ENCODE assay signal across 10 cellular contexts in genomic region chr20:41247523-41248370, GRCh38.
DNase-seq lines count a peak whose midpoint lies in the region; ATAC-seq and TF ChIP-seq lines count a peak whose summit lies in the region.
"Had no signal": no experiment of that assay in that cellular context is flagged by ENCODE, and none has a peak within 500 bp of the region (broad histone marks: within the 10 kb centered on the region; RNA-seq: fewer than 3 reads in every experiment).

No MANE protein-coding gene starts in this region.

- in situ Hi-C loops in transverse colon (cut with MboI; ENCODE audit: low pct_ligation_motif_present in 1 of 4, low pct_unique_long_range_greater_than_20kb in 1 of 4, low sequenced_read_pairs in 3 of 4): no loop called here

- H3K27ac Mint-ChIP-seq in osteocyte (ENCODE audit: unreplicated experiment) (peak overlapping the region; percentile 93), glutamatergic neuron (ENCODE audit: unreplicated experiment) (no peak overlapping the region)
- H3K27ac Mint-ChIP-seq: T-cell had no signal

- H3K36me3 Mint-ChIP-seq in osteocyte (ENCODE audit: unreplicated experiment) (peaks cover 4% of the 10 kb centered on the region), glutamatergic neuron (ENCODE audit: unreplicated experiment) (no peaks in the 10 kb centered on the region)
- H3K36me3 Mint-ChIP-seq: T-cell had no signal

- ATAC-seq in GM19023 (IDR thresholded peaks at IDR 0.05; ENCODE audit: unreplicated experiment): no peak
- ATAC-seq: T-cell had no signal

- H3K27me3 Mint-ChIP-seq in osteocyte (ENCODE audit: unreplicated experiment) (no peaks in the 10 kb centered on the region), glutamatergic neuron (ENCODE audit: unreplicated experiment) (no peaks in the 10 kb centered on the region)
- H3K27me3 Mint-ChIP-seq: T-cell had no signal

- H3K27ac ChIP-seq in VCaP: peak overlapping the region; percentile 70
- H3K27ac ChIP-seq in esophagus (ENCODE audit: low read depth in 2 of 2, low read length in 1 of 2): peak overlapping the region; percentile 76 to 77
- H3K27ac ChIP-seq in transverse colon: peak overlapping the region; percentile 82 to 93 (median 85)

- DNase-seq in osteocyte (ENCODE audit: extremely low spot score, unreplicated experiment) (no peak), transverse colon (no peak), glutamatergic neuron (no peak), occipital lobe (lab: John Stamatoyannopoulos, UW) (no peak)
- DNase-seq: NCI-H1092 treated with DMSO at 0.1 percent for 48 hours; stimulated activated naive CD4-positive, alpha-beta T cell treated with Interleukin-2 at 50 U/mL for 16 hours; T-cell had no signal

- H3K4me3 ChIP-seq in esophagus (ENCODE audit: low read depth in 1 of 2, low read length in 2 of 2) (no peak overlapping the region), transverse colon (no peak overlapping the region)

- TF ChIP-seq EP300 in transverse colon (IDR thresholded peaks at IDR 0.05; ENCODE audit: low read depth): no peak

- H3K9me3 ChIP-seq in esophagus (ENCODE audit: control insufficient read depth in 2 of 2, insufficient read depth in 1 of 2, low read depth in 1 of 2, low read length in 1 of 2) (no peaks in the 10 kb centered on the region), transverse colon (no peaks in the 10 kb centered on the region)

- intact Hi-C loops in transverse colon (cut with DNase I; ENCODE audit: low total_unique reads): loop anchor here (5.0 kb wide), 1 partner anchor 70 kb away; the partner anchor contains the start of gene ZHX3

- TF ChIP-seq POLR2A in transverse colon (IDR thresholded peaks at IDR 0.05): no peak

- peak overlapping the region; percentile 42 for H3K4me3 Mint-ChIP-seq in osteocyte (ENCODE audit: unreplicated experiment)
- no peak overlapping the region for H3K4me3 Mint-ChIP-seq in glutamatergic neuron (ENCODE audit: unreplicated experiment)
- H3K4me3 Mint-ChIP-seq: T-cell had no signal

- H3K4me1 ChIP-seq in esophagus (ENCODE audit: control insufficient read depth in 2 of 2, insufficient read depth in 2 of 2, low read length in 1 of 2) (peaks cover 6 to 7% of the 10 kb centered on the region in 2 donors), transverse colon (peaks cover 45 to 62% (median 59%) of the 10 kb centered on the region in 4 donors)

- TF ChIP-seq CTCF in VCaP (conservative IDR thresholded peaks at IDR 0.05) (no peak), osteocyte (IDR thresholded peaks at IDR 0.05) (no peak), transverse colon (IDR thresholded peaks at IDR 0.05) (no peak), glutamatergic neuron (IDR thresholded peaks at IDR 0.05; ENCODE audit: partially characterized antibody, unreplicated experiment) (no peak)

- H3K27me3 ChIP-seq in esophagus (ENCODE audit: control insufficient read depth in 1 of 2, insufficient read depth in 2 of 2, low read length in 2 of 2): no peaks in the 10 kb centered on the region
- H3K27me3 ChIP-seq in transverse colon: no peaks in the 10 kb centered on the region

- H3K36me3 ChIP-seq in esophagus (ENCODE audit: control insufficient read depth in 2 of 2, insufficient read depth in 2 of 2, low read length in 1 of 2): no peaks in the 10 kb centered on the region
- H3K36me3 ChIP-seq in transverse colon: no peaks in the 10 kb centered on the region

- H3K9me3 Mint-ChIP-seq in osteocyte (ENCODE audit: unreplicated experiment): no peaks in the 10 kb centered on the region
- H3K9me3 Mint-ChIP-seq in glutamatergic neuron (ENCODE audit: unreplicated experiment): no peaks in the 10 kb centered on the region
- H3K9me3 Mint-ChIP-seq: T-cell had no signal

- WGBS in esophagus, 2 donors: 75 to 76% methylated on average over 7 of the region's 7 CpGs
- WGBS in transverse colon (ENCODE audit: low coverage in 1 of 2), 2 donors: 78% methylated on average over 7 of the region's 7 CpGs

- H3K4me1 Mint-ChIP-seq in osteocyte (ENCODE audit: unreplicated experiment) (peaks cover 65% of the 10 kb centered on the region), glutamatergic neuron (ENCODE audit: low read depth, unreplicated experiment) (peaks cover 2% of the 10 kb centered on the region)
